ENCODE assay signal across 12 cellular contexts in genomic region chr3:140910860-140911259, GRCh38. TPM values are rescaled to one million over a fixed set of nuclear protein-coding genes. Genes with fewer than 3 reads are reported as not detected.
DNase-seq lines count a peak whose midpoint lies in the region; ATAC-seq and TF ChIP-seq lines count a peak whose summit lies in the region.
"Had no signal": no experiment of that assay in that cellular context is flagged by ENCODE, and none has a peak within 500 bp of the region (broad histone marks: within the 10 kb centered on the region; RNA-seq: fewer than 3 reads in every experiment).

No MANE protein-coding gene starts in this region.

- H3K4me2 ChIP-seq in SK-N-SH (0 out of 2 replicates have a peak overlapping the region, but pooled peaks have one; percentile 37), hepatocyte (peak overlapping the region; percentile 55)

- CTCF ChIA-PET in SK-N-SH (lab: Yijun Ruan, JAX) = interaction anchor here (1.2 kb wide), 1 partner anchor 13 kb away, joined by 5 read pairs; no protein-coding TSS in a partner anchor

- H3K9me2 ChIP-seq in SK-N-SH (no peaks in the 10 kb centered on the region), hepatocyte (replicated peaks; ENCODE audit: insufficient read depth) (no peaks in the 10 kb centered on the region)

- H3K27me3 ChIP-seq in SK-N-SH (ENCODE audit: insufficient read depth) (no peaks in the 10 kb centered on the region), hepatocyte (no peaks in the 10 kb centered on the region)
- H3K27me3 ChIP-seq: upper lobe of left lung had no signal

- H3K79me2 ChIP-seq in SK-N-SH (ENCODE audit: insufficient read depth) (no peaks in the 10 kb centered on the region), hepatocyte (no peaks in the 10 kb centered on the region)

- no peaks in the 10 kb centered on the region for H4K20me1 ChIP-seq in SK-N-SH (ENCODE audit: insufficient read depth)
- H4K20me1 ChIP-seq in hepatocyte (ENCODE audit: insufficient read depth, poor library complexity, severe bottlenecking) = no peaks in the 10 kb centered on the region

- WGBS in SK-N-SH (ENCODE audit: low lambda C conversion rate) = 20% methylated on average over 5 of the region's 5 CpGs
- 67% methylated on average over 5 of the region's 5 CpGs for WGBS in hepatocyte (ENCODE audit: low lambda C conversion rate, missing lambda C conversion rate)

- no peak overlapping the region for H3K9ac ChIP-seq in SK-N-SH

- H3K36me3 ChIP-seq in SK-N-SH (replicated peaks in 1 of 2; ENCODE audit: control insufficient read depth in 1 of 2, insufficient read depth in 2 of 2, low read length in 1 of 2) (no peaks in the 10 kb centered on the region), hepatocyte (replicated peaks; ENCODE audit: insufficient read depth, low read depth) (no peaks in the 10 kb centered on the region)
- H3K36me3 ChIP-seq: right lobe of liver, upper lobe of left lung had no signal

- H2AFZ ChIP-seq in SK-N-SH (ENCODE audit: low read depth) (peak overlapping the region; percentile 84; the same call in 1 of the 2 replicates), hepatocyte (no peak overlapping the region)

- H3K9me3 ChIP-seq in SK-N-SH (no peaks in the 10 kb centered on the region), hepatocyte (ENCODE audit: low read depth) (no peaks in the 10 kb centered on the region)
- H3K9me3 ChIP-seq: right lobe of liver, upper lobe of left lung had no signal

- no peaks in the 10 kb centered on the region; a peak in 1 of 4 replicates for H3K4me1 ChIP-seq in SK-N-SH (ENCODE audit: control insufficient read depth in 1 of 2, insufficient read depth in 2 of 2, low read depth in 1 of 2, low read length in 1 of 2)
- H3K4me1 ChIP-seq in hepatocyte (ENCODE audit: insufficient read depth) = peaks cover 9% of the 10 kb centered on the region
- H3K4me1 ChIP-seq: right lobe of liver, upper lobe of left lung had no signal

- H3F3A ChIP-seq in SK-N-SH (replicated peaks; ENCODE audit: insufficient read depth) = no peaks in the 10 kb centered on the region

- no peak overlapping the region for H3K27ac ChIP-seq in SK-N-SH (ENCODE audit: low read depth in 2 of 2, low read length in 1 of 2)
- no peak overlapping the region for H3K27ac ChIP-seq in hepatocyte
- H3K27ac ChIP-seq: right lobe of liver, upper lobe of left lung had no signal

- peak; percentile 21 for DNase-seq in NCI-H748 (lab: John Stamatoyannopoulos, UW; ENCODE audit: unreplicated experiment)
- DNase-seq in NCI-H748 treated with DMSO at 0.1 percent for 48 hours (lab: John Stamatoyannopoulos, UW) = no peak
- peak; percentile 22 for DNase-seq in SK-N-SH
- peak; percentile 19 for DNase-seq in hepatocyte (ENCODE audit: low spot score)
- peak; percentile 60 for DNase-seq in superior temporal gyrus (ENCODE audit: extremely low spot score)
- DNase-seq in NCI-H526 treated with DMSO at 0.1 percent for 48 hours (lab: John Stamatoyannopoulos, UW) = no peak
- DNase-seq: CD4-positive, CD25-positive, alpha-beta regulatory T cell; NCI-H1436; right lobe of liver had no signal

- peak overlapping the region in 1 of 2 experiments; percentile 46; a peak in 2 of 4 replicates for H3K4me3 ChIP-seq in SK-N-SH (ENCODE audit: low read depth in 2 of 2, low read length in 1 of 2)
- no peak overlapping the region for H3K4me3 ChIP-seq in hepatocyte
- H3K4me3 ChIP-seq: right lobe of liver, upper lobe of left lung had no signal

- TF ChIP-seq CTCF in SK-N-SH (IDR thresholded peaks at IDR 0.05) (no peak; the same call in 1 of the 2 replicates), hepatocyte (IDR thresholded peaks at IDR 0.05; ENCODE audit: poor library complexity) (peak; percentile 6)

- POLR2A ChIA-PET in SK-N-SH (lab: Yijun Ruan, JAX) = no interaction called here

- ATAC-seq in GM21360 (IDR thresholded peaks at IDR 0.05; ENCODE audit: unreplicated experiment) (no peak), HG02678 (IDR thresholded peaks at IDR 0.05; ENCODE audit: unreplicated experiment) (no peak)

- TF ChIP-seq RAD21 in SK-N-SH (IDR thresholded peaks at IDR 0.05; ENCODE audit: low read length) = no peak

- TF ChIP-seq EP300 in SK-N-SH (IDR thresholded peaks at IDR 0.05; ENCODE audit: borderline replicate concordance in 1 of 2, low read depth in 1 of 2, low read length in 1 of 2) = no peak

TF ChIP-seq in SK-N-SH, 30 proteins besides CTCF, POLR2A, EP300 and RAD21 (continues in another document):
- TF ChIP-seq YY1 (IDR thresholded peaks at IDR 0.05; ENCODE audit: low read depth) (no peak), ZBTB33 (IDR thresholded peaks at IDR 0.05; ENCODE audit: borderline replicate concordance, low read depth) (no peak), JUND (IDR thresholded peaks at IDR 0.05) (no peak), FOXJ3 (CRISPR knock-in tag; IDR thresholded peaks at IDR 0.05) (no peak), POLR2AphosphoS5 (IDR thresholded peaks at IDR 0.05; ENCODE audit: low read depth, low read length) (no peak), SIN3A (IDR thresholded peaks at IDR 0.05; ENCODE audit: borderline replicate concordance, low read depth, low read length) (no peak), MEF2A (IDR thresholded peaks at IDR 0.05; ENCODE audit: borderline replicate concordance, low read depth) (no peak), RCOR1 (IDR thresholded peaks at IDR 0.05; ENCODE audit: low read length) (no peak), NRF1 (IDR thresholded peaks at IDR 0.05; ENCODE audit: low read depth, low read length) (no peak), GATA2 (CRISPR knock-in tag; IDR thresholded peaks at IDR 0.05) (no peak), IRF3 (IDR thresholded peaks at IDR 0.05; ENCODE audit: low read depth, low read length) (no peak), ELF1 (IDR thresholded peaks at IDR 0.05) (no peak)
- TF ChIP-seq, protein P1, sequence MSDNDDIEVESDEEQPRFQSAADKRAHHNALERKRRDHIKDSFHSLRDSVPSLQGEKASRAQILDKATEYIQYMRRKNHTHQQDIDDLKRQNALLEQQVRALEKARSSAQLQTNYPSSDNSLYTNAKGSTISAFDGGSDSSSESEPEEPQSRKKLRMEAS (IDR thresholded peaks at IDR 0.05; ENCODE audit: low read depth) = no peak
- TF ChIP-seq, protein P2, sequence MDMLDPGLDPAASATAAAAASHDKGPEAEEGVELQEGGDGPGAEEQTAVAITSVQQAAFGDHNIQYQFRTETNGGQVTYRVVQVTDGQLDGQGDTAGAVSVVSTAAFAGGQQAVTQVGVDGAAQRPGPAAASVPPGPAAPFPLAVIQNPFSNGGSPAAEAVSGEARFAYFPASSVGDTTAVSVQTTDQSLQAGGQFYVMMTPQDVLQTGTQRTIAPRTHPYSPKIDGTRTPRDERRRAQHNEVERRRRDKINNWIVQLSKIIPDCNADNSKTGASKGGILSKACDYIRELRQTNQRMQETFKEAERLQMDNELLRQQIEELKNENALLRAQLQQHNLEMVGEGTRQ (IDR thresholded peaks at IDR 0.05; ENCODE audit: borderline replicate concordance, low read depth, low read length) = no peak

RNA-seq across cellular contexts. Expression of gene SLC25A36, which starts 30.8 kb away (rescaled TPM):
- polyA plus RNA-seq in SK-N-SH (2012; rRNA removed) (23.3 and 37.3 TPM in 2 replicates), hepatocyte (38.4 and 41.3 TPM in 2 replicates)
- polyA plus RNA-seq in SK-N-SH (2012; cell fraction: cytosol; rRNA removed) = 24.7 and 27.3 TPM in 2 replicates
- 78.6 and 117 TPM in 2 replicates for polyA plus RNA-seq in SK-N-SH (2012; cell fraction: nucleus; rRNA removed)
- 81.5 and 118 TPM in 2 replicates for total RNA-seq in hepatocyte

Comparison
In these comparisons a context has a peak if more than half of its experiments do, and no peak if none do; other contexts are left out.
1. DNase-seq: peak in NCI-H748 (single experiment), SK-N-SH (single experiment), hepatocyte (single experiment) and superior temporal gyrus (single experiment); none in NCI-H748 treated with DMSO at 0.1 percent for 48 hours (single experiment) and NCI-H526 treated with DMSO at 0.1 percent for 48 hours (single experiment).